Comparison of ENCODE assay signal across 20 cellular contexts in genomic region chr13:100826441-100826840, GRCh38.
DNase-seq lines count a peak whose midpoint lies in the region; ATAC-seq and TF ChIP-seq lines count a peak whose summit lies in the region.
"Had no signal": no experiment of that assay in that cellular context is flagged by ENCODE, and none has a peak within 500 bp of the region (broad histone marks: within the 10 kb centered on the region; RNA-seq: fewer than 3 reads in every experiment).

No MANE protein-coding gene starts in this region.

- H3F3A ChIP-seq in neural progenitor cell (ENCODE audit: low read depth) = no peaks in the 10 kb centered on the region

- no peaks in the 10 kb centered on the region for H4K20me1 ChIP-seq in neural progenitor cell (ENCODE audit: low read depth)
- H4K20me1 ChIP-seq: BLaER1 treated with 17β-estradiol and CSF1 and Interleukin-3, amounts not matched to agents 10 nM and 100 nM had no signal

- no peak for TF ChIP-seq CTCF in HFFc6 (IDR thresholded peaks at IDR 0.05)
- no peak for TF ChIP-seq CTCF in neural progenitor cell (IDR thresholded peaks at IDR 0.05)

- H3K4me1 Mint-ChIP-seq in HFFc6 (ENCODE audit: low read depth) (no peaks in the 10 kb centered on the region), neural progenitor cell (peaks cover 32% of the 10 kb centered on the region)

- H3K4me3 ChIP-seq in neural progenitor cell = no peak overlapping the region
- H3K4me3 ChIP-seq: BLaER1 treated with 17β-estradiol and CSF1 and Interleukin-3, amounts not matched to agents 10 nM and 100 nM; SK-N-MC had no signal

- peaks cover 7% of the 10 kb centered on the region for H3K27me3 Mint-ChIP-seq in HFFc6 (ENCODE audit: insufficient read depth)
- no peaks in the 10 kb centered on the region for H3K27me3 Mint-ChIP-seq in neural progenitor cell (ENCODE audit: insufficient read depth, low read depth)

- no peak for DNase-seq in HFFc6
- DNase-seq in NAMALWA (ENCODE audit: low spot score) = peak; percentile 20
- no peak for DNase-seq in AG08395 (ENCODE audit: low spot score)
- DNase-seq in DMS153 treated with DMSO at 0.1 percent for 48 hours (lab: John Stamatoyannopoulos, UW; ENCODE audit: unreplicated experiment) = no peak
- DNase-seq in neural progenitor cell (ENCODE audit: low spot score) = no peak
- DNase-seq: ACHN; CD8-positive, alpha-beta T cell; MV-4-11; NCI-H1694 treated with DMSO at 0.1 percent for 48 hours; NCI-H2081 treated with DMSO at 0.1 percent for 48 hours; NCI-H2171 treated with DMSO at 0.1 percent for 48 hours; NCI-H524 treated with DMSO at 0.1 percent for 48 hours; SHP77 treated with DMSO at 0.1 percent for 48 hours; T-helper 2 cell had no signal

- H3K27ac ChIP-seq in neural progenitor cell = no peak overlapping the region
- H3K27ac ChIP-seq: BLaER1 treated with 17β-estradiol and CSF1 and Interleukin-3, amounts not matched to agents 10 nM and 100 nM; KMS-11; RWPE1; SK-N-MC had no signal

- H2AFZ ChIP-seq in neural progenitor cell (replicated peaks) = no peak overlapping the region

- peaks cover 10% of the 10 kb centered on the region for H3K4me1 ChIP-seq in neural progenitor cell
- H3K4me1 ChIP-seq: BLaER1 treated with 17β-estradiol and CSF1 and Interleukin-3, amounts not matched to agents 10 nM and 100 nM had no signal

- no peaks in the 10 kb centered on the region for H3K27me3 ChIP-seq in neural progenitor cell
- H3K27me3 ChIP-seq: BLaER1 treated with 17β-estradiol and CSF1 and Interleukin-3, amounts not matched to agents 10 nM and 100 nM had no signal

- H3K9ac ChIP-seq in neural progenitor cell = no peak overlapping the region
- H3K9ac ChIP-seq: BLaER1 treated with 17β-estradiol and CSF1 and Interleukin-3, amounts not matched to agents 10 nM and 100 nM; KMS-11 had no signal

- H3K9me3 ChIP-seq in neural progenitor cell (ENCODE audit: low read depth) = no peaks in the 10 kb centered on the region

- H3K27ac Mint-ChIP-seq in HFFc6 (no peak overlapping the region), neural progenitor cell (no peak overlapping the region)
- H3K27ac Mint-ChIP-seq: CD8-positive, alpha-beta T cell had no signal

- no peaks in the 10 kb centered on the region for H3K36me3 ChIP-seq in neural progenitor cell
- H3K36me3 ChIP-seq: BLaER1 treated with 17β-estradiol and CSF1 and Interleukin-3, amounts not matched to agents 10 nM and 100 nM had no signal

- H3K4me3 Mint-ChIP-seq in HFFc6 = peak overlapping the region; percentile 48
- H3K4me3 Mint-ChIP-seq in neural progenitor cell = no peak overlapping the region
- H3K4me3 Mint-ChIP-seq: CD8-positive, alpha-beta T cell had no signal

- peaks cover 4% of the 10 kb centered on the region; the same call in 1 of the 2 replicates for H3K9me3 Mint-ChIP-seq in HFFc6
- peaks cover 2% of the 10 kb centered on the region for H3K9me3 Mint-ChIP-seq in neural progenitor cell
- H3K9me3 Mint-ChIP-seq: CD8-positive, alpha-beta T cell had no signal

- H3K36me3 Mint-ChIP-seq in HFFc6 (ENCODE audit: low read depth) = no peaks in the 10 kb centered on the region
- H3K36me3 Mint-ChIP-seq in neural progenitor cell = no peaks in the 10 kb centered on the region
- H3K36me3 Mint-ChIP-seq: CD8-positive, alpha-beta T cell had no signal

- H3K79me2 ChIP-seq in neural progenitor cell (ENCODE audit: low read depth) = no peaks in the 10 kb centered on the region

- ATAC-seq in GM18867 (IDR thresholded peaks at IDR 0.05; ENCODE audit: unreplicated experiment) = peak; percentile 76
- ATAC-seq in SK-N-SH treated with all-trans-retinoic acid at 6 μM for 48 hours = no peak
- ATAC-seq: CD8-positive, alpha-beta T cell had no signal

- no peak overlapping the region for H3K4me2 ChIP-seq in neural progenitor cell
- H3K4me2 ChIP-seq: BLaER1 treated with 17β-estradiol and CSF1 and Interleukin-3, amounts not matched to agents 10 nM and 100 nM; KMS-11 had no signal

TF ChIP-seq in SK-N-SH treated with all-trans-retinoic acid at 6 μM for 48 hours, 23 proteins besides CTCF, POLR2A, EP300 and RAD21 (continues in another document):
- no peak for TF ChIP-seq ZNF565 (CRISPR knock-in tag; conservative IDR thresholded peaks at IDR 0.05; ENCODE audit: low read depth)
- TF ChIP-seq ZNF70 (CRISPR knock-in tag; IDR thresholded peaks at IDR 0.05) = no peak
- TF ChIP-seq, protein P1, sequence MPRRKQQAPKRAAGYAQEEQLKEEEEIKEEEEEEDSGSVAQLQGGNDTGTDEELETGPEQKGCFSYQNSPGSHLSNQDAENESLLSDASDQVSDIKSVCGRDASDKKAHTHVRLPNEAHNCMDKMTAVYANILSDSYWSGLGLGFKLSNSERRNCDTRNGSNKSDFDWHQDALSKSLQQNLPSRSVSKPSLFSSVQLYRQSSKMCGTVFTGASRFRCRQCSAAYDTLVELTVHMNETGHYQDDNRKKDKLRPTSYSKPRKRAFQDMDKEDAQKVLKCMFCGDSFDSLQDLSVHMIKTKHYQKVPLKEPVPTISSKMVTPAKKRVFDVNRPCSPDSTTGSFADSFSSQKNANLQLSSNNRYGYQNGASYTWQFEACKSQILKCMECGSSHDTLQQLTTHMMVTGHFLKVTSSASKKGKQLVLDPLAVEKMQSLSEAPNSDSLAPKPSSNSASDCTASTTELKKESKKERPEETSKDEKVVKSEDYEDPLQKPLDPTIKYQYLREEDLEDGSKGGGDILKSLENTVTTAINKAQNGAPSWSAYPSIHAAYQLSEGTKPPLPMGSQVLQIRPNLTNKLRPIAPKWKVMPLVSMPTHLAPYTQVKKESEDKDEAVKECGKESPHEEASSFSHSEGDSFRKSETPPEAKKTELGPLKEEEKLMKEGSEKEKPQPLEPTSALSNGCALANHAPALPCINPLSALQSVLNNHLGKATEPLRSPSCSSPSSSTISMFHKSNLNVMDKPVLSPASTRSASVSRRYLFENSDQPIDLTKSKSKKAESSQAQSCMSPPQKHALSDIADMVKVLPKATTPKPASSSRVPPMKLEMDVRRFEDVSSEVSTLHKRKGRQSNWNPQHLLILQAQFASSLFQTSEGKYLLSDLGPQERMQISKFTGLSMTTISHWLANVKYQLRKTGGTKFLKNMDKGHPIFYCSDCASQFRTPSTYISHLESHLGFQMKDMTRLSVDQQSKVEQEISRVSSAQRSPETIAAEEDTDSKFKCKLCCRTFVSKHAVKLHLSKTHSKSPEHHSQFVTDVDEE (CRISPR knock-in tag; IDR thresholded peaks at IDR 0.05) = no peak
- TF ChIP-seq POU6F1 (CRISPR knock-in tag; IDR thresholded peaks at IDR 0.05; ENCODE audit: borderline replicate concordance, low read depth) = no peak
- no peak for TF ChIP-seq TOX (CRISPR knock-in tag; IDR thresholded peaks at IDR 0.05; ENCODE audit: borderline replicate concordance)
- TF ChIP-seq SNAI2 (CRISPR knock-in tag; IDR thresholded peaks at IDR 0.05) = no peak
- no peak for TF ChIP-seq ZC3H10 (CRISPR knock-in tag; IDR thresholded peaks at IDR 0.05)
- TF ChIP-seq PATZ1 (CRISPR knock-in tag; IDR thresholded peaks at IDR 0.05; ENCODE audit: borderline replicate concordance) = no peak
- TF ChIP-seq ZFP30 (CRISPR knock-in tag; IDR thresholded peaks at IDR 0.05) = no peak
- TF ChIP-seq, protein P2, sequence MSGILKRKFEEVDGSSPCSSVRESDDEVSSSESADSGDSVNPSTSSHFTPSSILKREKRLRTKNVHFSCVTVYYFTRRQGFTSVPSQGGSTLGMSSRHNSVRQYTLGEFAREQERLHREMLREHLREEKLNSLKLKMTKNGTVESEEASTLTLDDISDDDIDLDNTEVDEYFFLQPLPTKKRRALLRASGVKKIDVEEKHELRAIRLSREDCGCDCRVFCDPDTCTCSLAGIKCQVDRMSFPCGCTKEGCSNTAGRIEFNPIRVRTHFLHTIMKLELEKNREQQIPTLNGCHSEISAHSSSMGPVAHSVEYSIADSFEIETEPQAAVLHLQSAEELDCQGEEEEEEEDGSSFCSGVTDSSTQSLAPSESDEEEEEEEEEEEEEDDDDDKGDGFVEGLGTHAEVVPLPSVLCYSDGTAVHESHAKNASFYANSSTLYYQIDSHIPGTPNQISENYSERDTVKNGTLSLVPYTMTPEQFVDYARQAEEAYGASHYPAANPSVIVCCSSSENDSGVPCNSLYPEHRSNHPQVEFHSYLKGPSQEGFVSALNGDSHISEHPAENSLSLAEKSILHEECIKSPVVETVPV (CRISPR knock-in tag; IDR thresholded peaks at IDR 0.05) = no peak
